In the genomic region with DNA sequence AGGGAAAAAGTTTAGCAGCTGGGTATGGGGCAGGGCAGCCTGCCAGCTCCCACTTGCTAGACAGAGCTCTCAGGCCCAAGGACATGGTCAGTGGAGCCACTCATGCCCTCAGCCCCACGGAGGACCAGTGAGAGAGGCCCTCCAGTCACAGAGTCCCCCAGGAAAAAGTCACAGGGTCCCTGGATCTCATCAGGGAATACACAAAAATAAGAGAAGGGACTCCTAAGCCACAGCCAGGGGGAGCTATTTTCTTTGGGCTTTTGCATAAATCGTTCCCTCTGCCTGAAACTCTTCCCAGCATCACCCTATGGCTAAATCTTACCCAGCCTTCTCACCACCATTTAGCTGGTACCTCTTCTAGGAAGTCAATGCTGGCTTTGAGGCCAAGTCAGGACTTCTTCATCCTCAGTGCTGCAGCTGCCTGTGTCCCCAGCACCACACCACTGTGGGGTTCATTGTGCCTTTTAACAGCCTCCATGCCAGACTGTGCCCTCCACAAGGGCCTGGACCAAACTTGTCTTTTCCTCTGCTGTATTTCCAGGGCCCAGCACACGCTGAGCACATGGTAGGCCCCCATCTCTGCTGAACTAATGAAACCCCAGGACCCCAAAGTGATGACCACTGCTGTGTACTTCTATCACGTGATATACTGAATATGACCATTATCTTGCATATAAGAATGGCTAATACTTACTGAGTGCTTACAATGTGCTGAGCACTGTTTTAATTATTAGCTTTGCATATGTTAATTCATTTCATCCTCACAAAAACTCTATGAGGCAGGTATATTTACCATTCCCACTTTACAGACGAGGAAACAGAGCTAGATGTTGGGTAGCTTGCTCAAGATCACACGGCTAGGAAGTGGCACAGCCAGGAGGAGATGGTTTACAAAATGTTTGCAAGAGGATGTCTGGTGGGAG, we compare ENCODE assay signal across 8 cellular contexts. TPM values are rescaled to one million over a fixed set of nuclear protein-coding genes. Genes with fewer than 3 reads are reported as not detected.
DNase-seq lines count a peak whose midpoint lies in the region; ATAC-seq and TF ChIP-seq lines count a peak whose summit lies in the region.

No MANE protein-coding gene starts in this region.

- peaks cover 6% of the 10 kb centered on the region for H3K27me3 Mint-ChIP-seq in type B pancreatic cell

- TF ChIP-seq CTCF in KMS-11 (conservative IDR thresholded peaks at IDR 0.05; ENCODE audit: low read depth, low read length) (peak; percentile 81), RWPE1 (conservative IDR thresholded peaks at IDR 0.05; ENCODE audit: low read depth) (peak; percentile 89), colonic mucosa (IDR thresholded peaks at IDR 0.05) (peak; percentile 48), type B pancreatic cell (conservative IDR thresholded peaks at IDR 0.05) (peak; percentile 73)

- H3K9ac ChIP-seq in KMS-11 (peak overlapping the region; percentile 96; the same call in 1 of the 2 replicates), colonic mucosa (ENCODE audit: low read depth in 2 of 2, low read length in 2 of 2) (peak overlapping the region; percentile 5 to 88)

- no peak for ATAC-seq in GM18909 (IDR thresholded peaks at IDR 0.05; ENCODE audit: poor library complexity, unreplicated experiment)

- POLR2A ChIA-PET in RWPE1 (lab: Yijun Ruan, JAX; ENCODE audit: low non-redundant PET): interaction anchor here (0.8 to 3.2 kb wide), 4 partner anchors 11 to 136 kb away, joined by 3 to 20 read pairs (median 4); a partner anchor contains a TSS

- H3K27ac Mint-ChIP-seq in type B pancreatic cell: peak overlapping the region; percentile 69

- no peaks in the 10 kb centered on the region for H3K27me3 ChIP-seq in KMS-11 (ENCODE audit: insufficient read depth, low read depth)
- H3K27me3 ChIP-seq in colonic mucosa: no peaks in the 10 kb centered on the region

- peaks cover 35% of the 10 kb centered on the region for H3K79me2 ChIP-seq in KMS-11 (ENCODE audit: insufficient read depth, low read depth)

- H2AFZ ChIP-seq in KMS-11 (ENCODE audit: low read depth): no peak overlapping the region

- peak overlapping the region; percentile 89 for H3K4me3 Mint-ChIP-seq in type B pancreatic cell

- intact Hi-C loops in colonic mucosa (cut with DNase I): loop anchor here (5.0 kb wide), 1 partner anchor 168 kb away; no protein-coding TSS in a partner anchor

- no peaks in the 10 kb centered on the region for H3K9me3 ChIP-seq in colonic mucosa

- H3K36me3 ChIP-seq in KMS-11 (ENCODE audit: insufficient read depth): no peaks in the 10 kb centered on the region; the same call in 1 of the 2 replicates
- H3K36me3 ChIP-seq in colonic mucosa: no peaks in the 10 kb centered on the region

- DNase-seq in NCI-H1417 (lab: John Stamatoyannopoulos, UW): peak; percentile 18 to 62 (median 36)
- no peak for DNase-seq in NCI-H1417 treated with DMSO at 0.1 percent for 48 hours (lab: John Stamatoyannopoulos, UW)
- DNase-seq in RWPE1 (ENCODE audit: low spot score): peak; percentile 77
- DNase-seq in colonic mucosa: peak; percentile 56
- peak; percentile 78 for DNase-seq in medulla oblongata (ENCODE audit: extremely low spot score)
- no peak for DNase-seq in type B pancreatic cell (ENCODE audit: extremely low spot score, unreplicated experiment)

- H3K4me1 Mint-ChIP-seq in type B pancreatic cell (ENCODE audit: unreplicated experiment): peaks cover 13% of the 10 kb centered on the region

- H3K9me3 Mint-ChIP-seq in type B pancreatic cell: peaks cover 4% of the 10 kb centered on the region

- no peaks in the 10 kb centered on the region for H4K20me1 ChIP-seq in KMS-11 (ENCODE audit: insufficient read depth)

- H3K4me3 ChIP-seq in KMS-11 (IDR thresholded peaks at IDR 0.05; ENCODE audit: insufficient read depth, low read depth, low read length) (peak overlapping the region; percentile 2), colonic mucosa (no peak overlapping the region)

- H3K4me1 ChIP-seq in KMS-11 (ENCODE audit: low read depth, poor library complexity, severe bottlenecking) (peaks cover 41% of the 10 kb centered on the region), colonic mucosa (peaks cover 8% of the 10 kb centered on the region)

- peaks cover 4% of the 10 kb centered on the region for H3K36me3 Mint-ChIP-seq in type B pancreatic cell

- peak overlapping the region; percentile 96; the same call in 1 of the 2 replicates for H3K27ac ChIP-seq in KMS-11
- H3K27ac ChIP-seq in RWPE1: peak overlapping the region; percentile 99
- peak overlapping the region; percentile 97 for H3K27ac ChIP-seq in colonic mucosa

- H3K4me2 ChIP-seq in KMS-11: peak overlapping the region; percentile 87

- CTCF ChIA-PET in RWPE1 (lab: Yijun Ruan, JAX): interaction anchor here (0.5 to 7.4 kb wide), 35 partner anchors 9 to 1097 kb away, joined by 3 to 79 read pairs (median 4); a partner anchor contains a TSS

RNA-seq across cellular contexts. Expression of a gene that starts 2.0 kb away (rescaled TPM):
- total RNA-seq in colonic mucosa: 10 to 100 TPM; 11.3 to 22.1 TPM
- total RNA-seq in type B pancreatic cell (ENCODE audit: low replicate concordance): 19.9 and 23.6 TPM in 2 replicates

RNA-seq across cellular contexts. Expression of a gene that starts 35.5 kb away (rescaled TPM):
- 10 to 100 TPM; 28.9 to 33.6 TPM for total RNA-seq in colonic mucosa
- total RNA-seq in type B pancreatic cell (ENCODE audit: low replicate concordance): 35.0 and 37.6 TPM in 2 replicates

RNA-seq across cellular contexts. Expression of a gene that starts 38.7 kb away (rescaled TPM):
- total RNA-seq in colonic mucosa: 1 to 10 TPM; 1.3 to 4.0 TPM
- 0.53 TPM in 1 of 2 replicates, not detected in the other for total RNA-seq in type B pancreatic cell (ENCODE audit: low replicate concordance)

RNA-seq across cellular contexts. Expression of a gene that starts 58.0 kb away (rescaled TPM):
- total RNA-seq in colonic mucosa (10 to 100 TPM; 17.4 to 36.2 TPM), type B pancreatic cell (ENCODE audit: low replicate concordance) (40.7 and 96.5 TPM in 2 replicates)

RNA-seq across cellular contexts. Expression of a gene that starts 59.0 kb away (rescaled TPM):
- total RNA-seq in colonic mucosa (under 1 TPM in 1 of 2 donors, not detected in 1; 0.96 TPM), type B pancreatic cell (ENCODE audit: low replicate concordance) (3.1 and 5.1 TPM in 2 replicates)

Comparison
In these comparisons a context has a peak if more than half of its experiments do, and no peak if none do; other contexts are left out.
1. DNase-seq: peak in NCI-H1417 (3 of 3), RWPE1 (single experiment), colonic mucosa (single experiment) and medulla oblongata (single experiment); none in NCI-H1417 treated with DMSO at 0.1 percent for 48 hours (single experiment) and type B pancreatic cell (single experiment).
2. Peak in every context shown above with its lines, with median percentiles within 50 percentile points of each other: H3K27ac ChIP-seq and CTCF ChIP-seq.